15 cellular contexts compared by ENCODE assay signal in the genomic region with DNA sequence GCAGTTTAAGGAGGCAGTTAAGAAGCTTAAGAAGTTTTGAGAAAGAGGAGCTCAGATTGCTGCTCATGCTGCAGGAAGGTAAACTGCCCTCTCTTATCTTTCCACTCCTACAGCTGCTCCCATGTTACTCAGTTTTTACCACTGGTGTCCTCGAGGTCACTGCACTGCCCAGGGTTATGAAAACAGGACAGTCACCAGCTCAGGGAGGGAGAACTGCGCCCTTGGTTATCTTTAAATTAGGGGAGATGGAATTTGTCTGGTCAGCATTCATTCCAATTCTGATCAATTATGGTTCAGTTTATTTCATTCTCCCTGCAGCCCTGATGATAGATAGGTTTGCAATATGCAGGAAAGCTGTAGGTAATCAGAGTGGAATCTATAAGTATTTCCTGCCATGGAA. TPM values are rescaled to one million over a fixed set of nuclear protein-coding genes. Genes with fewer than 3 reads are reported as not detected.
DNase-seq lines count a peak whose midpoint lies in the region; ATAC-seq, FAIRE-seq and TF ChIP-seq lines count a peak whose summit lies in the region.
"Had no signal": no experiment of that assay in that cellular context is flagged by ENCODE, and none has a peak within 500 bp of the region (broad histone marks: within the 10 kb centered on the region; RNA-seq: fewer than 3 reads in every experiment).

No MANE protein-coding gene starts in this region.

- no peaks in the 10 kb centered on the region for H3K36me3 ChIP-seq in SJCRH30

- TF ChIP-seq RAD21 in A549 (conservative IDR thresholded peaks at IDR 0.05 in 1 of 2, IDR thresholded peaks at IDR 0.05 in 1 of 2), result no peak

- CTCF ChIA-PET in A549 (lab: Yijun Ruan, JAX), result interaction anchor here (1.1 kb wide), 1 partner anchor 11 kb away, joined by 3 read pairs; the partner anchor contains the start of gene SLC46A3

- H3K4me3 Mint-ChIP-seq in nephron progenitor cell, result no peak overlapping the region
- H3K4me3 Mint-ChIP-seq in activated T-helper 17 cell treated with anti-CD3 and anti-CD28 coated beads, Interleukin-2, amount 50 U/mL, for 72 hours, result no peak overlapping the region
- H3K4me3 Mint-ChIP-seq: B cell; CD4-positive, alpha-beta T cell had no signal

- DNase-seq in A549 (ENCODE audit: low read depth in 1 of 2, low spot score in 1 of 2) (no peak), SJCRH30 (no peak), left lobe of liver (ENCODE audit: low spot score) (peak; percentile 71), nephron progenitor cell (no peak), dorsolateral prefrontal cortex (no peak), SKM-1 treated with dmso at 0.1 percent for 144 hours (lab: John Stamatoyannopoulos, UW; ENCODE audit: unreplicated experiment) (no peak)
- DNase-seq: C1 segment of cervical spinal cord; Calu3; CD4-positive, alpha-beta T cell; DMS 273 treated with DMSO at 0.1 percent for 48 hours; GM23248; H7 had no signal

- peak overlapping the region; percentile 75 for H3K27ac Mint-ChIP-seq in nephron progenitor cell
- no peak overlapping the region for H3K27ac Mint-ChIP-seq in activated T-helper 17 cell treated with anti-CD3 and anti-CD28 coated beads, Interleukin-2, amount 50 U/mL, for 72 hours
- H3K27ac Mint-ChIP-seq: B cell; CD4-positive, alpha-beta T cell had no signal

- peaks cover 18% of the 10 kb centered on the region for H3K27me3 Mint-ChIP-seq in nephron progenitor cell (ENCODE audit: low read depth, poor library complexity)
- H3K27me3 Mint-ChIP-seq in activated T-helper 17 cell treated with anti-CD3 and anti-CD28 coated beads, Interleukin-2, amount 50 U/mL, for 72 hours, result peaks cover 22% of the 10 kb centered on the region

- POLR2A ChIA-PET in A549 (lab: Yijun Ruan, JAX), result no interaction called here

- H3K36me3 Mint-ChIP-seq in nephron progenitor cell (ENCODE audit: low read depth), result no peaks in the 10 kb centered on the region
- H3K36me3 Mint-ChIP-seq in activated T-helper 17 cell treated with anti-CD3 and anti-CD28 coated beads, Interleukin-2, amount 50 U/mL, for 72 hours (ENCODE audit: low read depth), result no peaks in the 10 kb centered on the region

- no peaks in the 10 kb centered on the region; the same call in 2 of the 3 replicates for H3K4me1 ChIP-seq in A549
- peaks cover 34% of the 10 kb centered on the region for H3K4me1 ChIP-seq in SJCRH30

- no peak for TF ChIP-seq POLR2A in A549 (IDR thresholded peaks at IDR 0.05; ENCODE audit: low read length)

- no peak for TF ChIP-seq EP300 in A549 (IDR thresholded peaks at IDR 0.05)

- ATAC-seq in A549, result no peak
- ATAC-seq in left lobe of liver, result peak; percentile 98
- no peak for ATAC-seq in activated T-helper 17 cell treated with anti-CD3 and anti-CD28 coated beads, Interleukin-2, amount 50 U/mL, for 72 hours (replicated peaks)

- intact Hi-C loops in dorsolateral prefrontal cortex (cut with DNase I), result no loop called here

- H3K4me2 ChIP-seq in A549, result no peak overlapping the region

- H3K9me3 ChIP-seq in A549, result no peaks in the 10 kb centered on the region
- H3K9me3 ChIP-seq in SJCRH30 (replicated peaks), result no peaks in the 10 kb centered on the region

- WGBS in A549 (ENCODE audit: missing lambda C conversion rate), result 52% methylated on average over 2 of the region's 2 CpGs

- H3K4me1 Mint-ChIP-seq in nephron progenitor cell, result peaks cover 19% of the 10 kb centered on the region
- no peaks in the 10 kb centered on the region for H3K4me1 Mint-ChIP-seq in activated T-helper 17 cell treated with anti-CD3 and anti-CD28 coated beads, Interleukin-2, amount 50 U/mL, for 72 hours
- H3K4me1 Mint-ChIP-seq: B cell had no signal

- FAIRE-seq in A549 (lab: Jason Lieb, UNC), result no peak
- FAIRE-seq: HTR-8/SVneo had no signal

- TF ChIP-seq CTCF in A549 (IDR thresholded peaks at IDR 0.05) (no peak), nephron progenitor cell (IDR thresholded peaks at IDR 0.05) (no peak), dorsolateral prefrontal cortex (IDR thresholded peaks at IDR 0.05 in 54 of 56, conservative IDR thresholded peaks at IDR 0.05 in 2 of 56; ENCODE audit: low read depth in 1 of 56, partially characterized antibody in 56 of 56) (no peak)

- H3K27ac ChIP-seq in A549 (no peak overlapping the region), SJCRH30 (peak overlapping the region; percentile 94; the same call in 1 of the 2 replicates), dorsolateral prefrontal cortex (no peak overlapping the region)
- H3K27ac ChIP-seq: GM23248 had no signal

- H3K9me3 Mint-ChIP-seq in nephron progenitor cell, result no peaks in the 10 kb centered on the region
- H3K9me3 Mint-ChIP-seq in activated T-helper 17 cell treated with anti-CD3 and anti-CD28 coated beads, Interleukin-2, amount 50 U/mL, for 72 hours, result no peaks in the 10 kb centered on the region
- H3K9me3 Mint-ChIP-seq: CD4-positive, alpha-beta T cell had no signal

- H3K4me3 ChIP-seq in A549 (no peak overlapping the region), SJCRH30 (no peak overlapping the region), dorsolateral prefrontal cortex (no peak overlapping the region)
- H3K4me3 ChIP-seq: GM23248 had no signal

- H3K27me3 ChIP-seq in SJCRH30 (no peaks in the 10 kb centered on the region), dorsolateral prefrontal cortex (peaks cover 0 to 2% (median 0%) of the 10 kb centered on the region in 45 donors)

TF ChIP-seq in A549, 52 proteins besides CTCF, POLR2A, EP300 and RAD21:
- TF ChIP-seq CHD2 (IDR thresholded peaks at IDR 0.05; ENCODE audit: low read length, partially characterized antibody), result no peak
- peak; percentile 65 for TF ChIP-seq MAFK (IDR thresholded peaks at IDR 0.05; ENCODE audit: partially characterized antibody)
- TF ChIP-seq, protein P1, sequence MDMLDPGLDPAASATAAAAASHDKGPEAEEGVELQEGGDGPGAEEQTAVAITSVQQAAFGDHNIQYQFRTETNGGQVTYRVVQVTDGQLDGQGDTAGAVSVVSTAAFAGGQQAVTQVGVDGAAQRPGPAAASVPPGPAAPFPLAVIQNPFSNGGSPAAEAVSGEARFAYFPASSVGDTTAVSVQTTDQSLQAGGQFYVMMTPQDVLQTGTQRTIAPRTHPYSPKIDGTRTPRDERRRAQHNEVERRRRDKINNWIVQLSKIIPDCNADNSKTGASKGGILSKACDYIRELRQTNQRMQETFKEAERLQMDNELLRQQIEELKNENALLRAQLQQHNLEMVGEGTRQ (IDR thresholded peaks at IDR 0.05), result no peak
- TF ChIP-seq CEBPB (IDR thresholded peaks at IDR 0.05), result no peak
- TF ChIP-seq NFE2L2 (conservative IDR thresholded peaks at IDR 0.05; ENCODE audit: low read length), result no peak
- no peak for TF ChIP-seq MYC (IDR thresholded peaks at IDR 0.05; ENCODE audit: borderline replicate concordance, low read length)
- no peak for TF ChIP-seq SMC3 (IDR thresholded peaks at IDR 0.05)

RNA-seq across cellular contexts. Expression of gene SLC46A3, which starts 10.8 kb away (rescaled TPM):
- polyA plus RNA-seq in A549 (2011; rRNA removed), result 6.0 and 6.8 TPM in 2 replicates
- polyA plus RNA-seq in A549 (2012; cell fraction: cytosol; rRNA removed), result 1.3 and 1.9 TPM in 2 replicates
- polyA plus RNA-seq in A549 (2012; cell fraction: nucleus; rRNA removed), result 2.0 and 2.5 TPM in 2 replicates
- polyA plus RNA-seq in A549 (2017; fragmentation: RNase III; extraction: RNeasy Plus Mini Kit Qiagen cat#74134 plus additional on column Dnase treatment), result 2.0 to 2.5 TPM (median 2.1 TPM) in 3 replicates
- 2.4 and 2.5 TPM in 2 replicates for polyA minus RNA-seq in A549 (2011; rRNA and poly(A)+ RNA removed)
- 11.7 and 15.4 TPM in 2 replicates for total RNA-seq in SJCRH30 (2014; rRNA removed; shearing (Covaris generic))
- 39.2 TPM for total RNA-seq in left lobe of liver
- 1 to 10 TPM; 2.4 to 3.2 TPM for total RNA-seq in activated T-helper 17 cell treated with anti-CD3 and anti-CD28 coated beads, Interleukin-2, amount 50 U/mL, for 72 hours
- 10 to 100 TPM in 117 of 120 experiments, 1 to 10 TPM in 3; 8.6 to 20.2 (median 13.7) TPM for total RNA-seq in dorsolateral prefrontal cortex
